ENCODE assay signal across 9 cellular contexts in genomic region chr2:218290316-218291261, GRCh38. TPM values are rescaled to one million over a fixed set of nuclear protein-coding genes. Genes with fewer than 3 reads are reported as not detected.
DNase-seq lines count a peak whose midpoint lies in the region; ATAC-seq, FAIRE-seq and TF ChIP-seq lines count a peak whose summit lies in the region.
"Had no signal": no experiment of that assay in that cellular context is flagged by ENCODE, and none has a peak within 500 bp of the region (broad histone marks: within the 10 kb centered on the region; RNA-seq: fewer than 3 reads in every experiment).

No MANE protein-coding gene starts in this region.

- H3K9me3 ChIP-seq in OCI-LY1 (ENCODE audit: low read length): no peaks in the 10 kb centered on the region
- no peaks in the 10 kb centered on the region for H3K9me3 ChIP-seq in GM12878 (replicated peaks; ENCODE audit: control insufficient read depth, insufficient read depth, low read length)
- no peaks in the 10 kb centered on the region for H3K9me3 ChIP-seq in mononuclear cell (ENCODE audit: low read depth, low read length)
- no peaks in the 10 kb centered on the region for H3K9me3 ChIP-seq in SJCRH30 (replicated peaks)

- no peak for TF ChIP-seq POLR2A in GM12878 (IDR thresholded peaks at IDR 0.05; ENCODE audit: low read depth, low read length)

- peak; percentile 31 to 52; a peak in 2 of 4 replicates for TF ChIP-seq EP300 in GM12878 (IDR thresholded peaks at IDR 0.05; ENCODE audit: borderline replicate concordance in 1 of 2, control insufficient read depth in 1 of 2, low read depth in 2 of 2, low read length in 2 of 2)

- ATAC-seq in HG02763 (IDR thresholded peaks at IDR 0.05; ENCODE audit: unreplicated experiment): peak; percentile 54
- peak; percentile 58 for ATAC-seq in GM12878

- H3K27me3 ChIP-seq in OCI-LY1 (ENCODE audit: insufficient read depth, low read length) (no peaks in the 10 kb centered on the region), GM12878 (replicated peaks in 1 of 2; ENCODE audit: control insufficient read depth in 2 of 2, insufficient read depth in 2 of 2, low read length in 1 of 2) (no peaks in the 10 kb centered on the region), mononuclear cell (ENCODE audit: insufficient read depth, low read length) (no peaks in the 10 kb centered on the region), SJCRH30 (no peaks in the 10 kb centered on the region)
- H3K27me3 ChIP-seq: cardiac muscle cell had no signal

- CTCF ChIA-PET in GM12878 (lab: Yijun Ruan, JAX): interaction anchor here (0.6 to 8.2 kb wide), 17 partner anchors 9 to 959 kb away, joined by 3 to 150 read pairs (median 6); partner anchors contain the start of genes AAMP, CATIP and PNKD

- H3K4me1 ChIP-seq in OCI-LY1 (ENCODE audit: insufficient read depth, low read length, severe bottlenecking) (peaks cover 48% of the 10 kb centered on the region), GM12878 (ENCODE audit: control insufficient read depth, insufficient read depth, low read length) (peaks cover 42% of the 10 kb centered on the region), mononuclear cell (ENCODE audit: insufficient read depth, low read length) (peaks cover 86% of the 10 kb centered on the region), SJCRH30 (peaks cover 10% of the 10 kb centered on the region)

- H3K4me2 ChIP-seq in OCI-LY1 (ENCODE audit: low read length): peak overlapping the region; percentile 71; the same call in 1 of the 2 replicates
- peak overlapping the region; percentile 74 for H3K4me2 ChIP-seq in GM12878 (ENCODE audit: control insufficient read depth, insufficient read depth)

- TF ChIP-seq CTCF in OCI-LY1 (IDR thresholded peaks at IDR 0.05; ENCODE audit: low read length): no peak
- TF ChIP-seq CTCF in GM12878 (IDR thresholded peaks at IDR 0.05 in 2 of 3, conservative IDR thresholded peaks at IDR 0.05 in 1 of 3; ENCODE audit: control insufficient read depth in 2 of 3, extremely low read depth in 1 of 3, insufficient read depth in 1 of 3, low read depth in 3 of 3, low read length in 3 of 3): no peak

- peak overlapping the region; percentile 69 for H3K27ac ChIP-seq in OCI-LY1 (ENCODE audit: low read depth, low read length, poor library complexity, severe bottlenecking)
- peak overlapping the region; percentile 72 for H3K27ac ChIP-seq in GM12878 (ENCODE audit: control insufficient read depth, insufficient read depth)
- no peak overlapping the region for H3K27ac ChIP-seq in SJCRH30
- H3K27ac ChIP-seq: cardiac muscle cell had no signal

- TSS peak; percentile 47 for BruUV-seq in GM12878 (replicated peaks; lab: Mats Ljungman, UMichigan)

- H3F3A ChIP-seq in OCI-LY1 (ENCODE audit: insufficient read depth, low read length): no peaks in the 10 kb centered on the region

- no peaks in the 10 kb centered on the region for H3K9me2 ChIP-seq in OCI-LY1 (ENCODE audit: low read depth, low read length)

- peak; percentile 75 for FAIRE-seq in GM12878 (lab: Jason Lieb, UNC)

- no peak for TF ChIP-seq RAD21 in GM12878 (IDR thresholded peaks at IDR 0.05; ENCODE audit: insufficient read depth, low read depth, low read length)

- POLR2A ChIA-PET in GM12878 (lab: Charles Lee): interaction anchor here (0.8 to 3.3 kb wide), 11 partner anchors 8 to 593 kb away, joined by 3 to 19 read pairs (median 5); partner anchors contain the start of genes AAMP and PNKD

- H3K36me3 ChIP-seq in OCI-LY1 (ENCODE audit: insufficient read depth, low read length) (no peaks in the 10 kb centered on the region), GM12878 (ENCODE audit: control insufficient read depth in 2 of 2, insufficient read depth in 2 of 2, low read length in 1 of 2) (no peaks in the 10 kb centered on the region; a peak in 1 of 4 replicates), SJCRH30 (no peaks in the 10 kb centered on the region)
- H3K36me3 ChIP-seq: cardiac muscle cell had no signal

- in situ Hi-C loops in GM12878 (cut with MboI): loop anchor here (25.0 kb wide), 1 partner anchor 97 kb away; the partner anchor contains the start of genes CTDSP1 and SLC11A1

- RAD21 ChIA-PET in GM12878 (lab: Charles Lee; ENCODE audit: unreplicated experiment): interaction anchor here (0.7 to 5.9 kb wide), 13 partner anchors 12 to 608 kb away, joined by 3 to 79 read pairs (median 4); partner anchors contain the start of genes AAMP, CATIP and PNKD

- H3K79me2 ChIP-seq in OCI-LY1 (ENCODE audit: insufficient read depth, low read length) (no peaks in the 10 kb centered on the region), GM12878 (ENCODE audit: control insufficient read depth, insufficient read depth, low read length) (peaks cover 34% of the 10 kb centered on the region)

- SMC1A ChIA-PET in GM12878 (lab: Charles Lee; ENCODE audit: uncharacterized antibody, unreplicated experiment): interaction anchor here (0.7 to 9.5 kb wide), 13 partner anchors 8 to 586 kb away, joined by 3 to 194 read pairs (median 4); partner anchors contain the start of genes AAMP, CATIP, CXCR1 and PNKD

- H4K20me1 ChIP-seq in OCI-LY1 (ENCODE audit: insufficient read depth, low read length) (no peaks in the 10 kb centered on the region), GM12878 (ENCODE audit: control insufficient read depth, insufficient read depth) (no peaks in the 10 kb centered on the region)

- peak overlapping the region; percentile 59 for H3K4me3 ChIP-seq in OCI-LY1 (ENCODE audit: low read depth, low read length, poor library complexity, severe bottlenecking)
- peak overlapping the region; percentile 85 for H3K4me3 ChIP-seq in GM12878
- peak overlapping the region; percentile 83 for H3K4me3 ChIP-seq in mononuclear cell (ENCODE audit: low read length)
- H3K4me3 ChIP-seq in SJCRH30: no peak overlapping the region
- H3K4me3 ChIP-seq: cardiac muscle cell had no signal

- H2AFZ ChIP-seq in OCI-LY1 (ENCODE audit: low read length) (no peak overlapping the region), GM12878 (ENCODE audit: control insufficient read depth, low read depth, low read length) (no peak overlapping the region)

- WGBS in GM12878 (ENCODE audit: insufficient coverage, insufficient replicate concordance, low lambda C conversion rate, missing lambda C conversion rate): 10% methylated on average over 12 of the region's 12 CpGs

- intact Hi-C loops in GM12878 (cut with micrococcal nuclease; ENCODE audit: unreplicated experiment): loop anchor here (1.0 to 10.0 kb wide), 2 partner anchors 18 to 364 kb away; partner anchors contain the start of genes BCS1L and ZNF142

- H3K9ac ChIP-seq in OCI-LY1 (ENCODE audit: low read length) (no peak overlapping the region; the same call in 1 of the 2 replicates), GM12878 (ENCODE audit: control insufficient read depth, insufficient read depth, low read length) (peak overlapping the region; percentile 80; the same call in 1 of the 2 replicates)

- peak; percentile 36 for DNase-seq in NCI-H2227 (lab: John Stamatoyannopoulos, UW; ENCODE audit: unreplicated experiment)
- no peak for DNase-seq in NCI-H2227 treated with DMSO at 0.1 percent for 48 hours (lab: John Stamatoyannopoulos, UW)
- DNase-seq in GM12878 (ENCODE audit: low read depth, low spot score): peak; percentile 80
- no peak for DNase-seq in SJCRH30
- no peak for DNase-seq in dermis blood vessel endothelial cell

RNA-seq across cellular contexts. Expression of gene TMBIM1, which starts 1.7 kb away (rescaled TPM):
- 34.9 and 36.4 TPM in 2 replicates for total RNA-seq in GM12878 (2013; cell fraction: nucleolus; rRNA removed)
- total RNA-seq in GM12878 (2014; rRNA removed) (35.6 and 40.0 TPM in 2 replicates), GM12878 (2014; rRNA removed; fragmentation: Illumina TruSeq; extraction: Trizol) (16.8 and 17.0 TPM in 2 replicates), GM12878 (2021) (26.9 and 34.6 TPM in 2 replicates), mononuclear cell (87.5 TPM), dermis blood vessel endothelial cell (134 and 157 TPM in 2 replicates)
- 19.0 TPM for polyA plus RNA-seq in GM12878 (2011; ENCODE audit: low read depth)
- polyA plus RNA-seq in GM12878 (2011; rRNA removed) (23.5 and 38.3 TPM in 2 replicates), GM12878 (2014; fragmentation: Illumina TruSeq; extraction: Trizol) (26.5 and 27.0 TPM in 2 replicates), GM12878 (2014; fragmentation: Nextera tagmentation; extraction: Ambion mirVana) (10 to 100 TPM in 1 of 2 experiments, 1 to 10 TPM in 1; 6.1 to 11.7 TPM), GM12878 (2014; rRNA removed) (15.7 and 23.3 TPM in 2 replicates), GM12878 (2016; fragmentation: Nextera tagmentation; extraction: Ambion mirVana) (10 to 100 TPM; 25.4 to 30.6 TPM)
- 51.8 and 64.4 TPM in 2 replicates for polyA plus RNA-seq in GM12878 (2011; cell fraction: cytosol; rRNA removed)
- polyA plus RNA-seq in GM12878 (2011; cell fraction: nucleus; rRNA removed): 46.9 and 55.2 TPM in 2 replicates
- polyA plus RNA-seq in GM12878 (2012): 34.2 and 49.8 TPM in 2 replicates
- 38.6 and 47.2 TPM in 2 replicates for polyA minus RNA-seq in GM12878 (2011; rRNA and poly(A)+ RNA removed)
- 12.0 and 13.7 TPM in 2 replicates for polyA minus RNA-seq in GM12878 (2011; cell fraction: cytosol; rRNA and poly(A)+ RNA removed)
- polyA minus RNA-seq in GM12878 (2011; cell fraction: nucleus; rRNA and poly(A)+ RNA removed): 9.4 and 10.2 TPM in 2 replicates
- 10.3 and 11.2 TPM in 2 replicates for total RNA-seq in SJCRH30 (2014; rRNA removed; shearing (Covaris generic))

RNA-seq across cellular contexts. Expression of gene PNKD, which starts 20.3 kb away (rescaled TPM):
- 19.8 and 82.8 TPM in 2 replicates for total RNA-seq in GM12878 (2013; cell fraction: nucleolus; rRNA removed)
- 41.9 and 42.3 TPM in 2 replicates for total RNA-seq in GM12878 (2014; rRNA removed)
- total RNA-seq in GM12878 (2014; rRNA removed; fragmentation: Illumina TruSeq; extraction: Trizol): 27.2 and 28.5 TPM in 2 replicates
- 42.0 and 45.1 TPM in 2 replicates for total RNA-seq in GM12878 (2021)
- polyA plus RNA-seq in GM12878 (2011; ENCODE audit: low read depth): 23.5 TPM
- polyA plus RNA-seq in GM12878 (2011; rRNA removed): 26.3 and 54.9 TPM in 2 replicates
- 79.6 and 84.9 TPM in 2 replicates for polyA plus RNA-seq in GM12878 (2011; cell fraction: cytosol; rRNA removed)
- polyA plus RNA-seq in GM12878 (2011; cell fraction: nucleus; rRNA removed): 82.3 and 86.2 TPM in 2 replicates
- polyA plus RNA-seq in GM12878 (2012): 34.0 and 41.6 TPM in 2 replicates
- polyA plus RNA-seq in GM12878 (2014; fragmentation: Illumina TruSeq; extraction: Trizol): 15.8 and 41.6 TPM in 2 replicates
- 100 to 1,000 TPM in 1 of 2 experiments, 10 to 100 TPM in 1; 72.6 to 104 TPM for polyA plus RNA-seq in GM12878 (2014; fragmentation: Nextera tagmentation; extraction: Ambion mirVana)
- polyA plus RNA-seq in GM12878 (2014; rRNA removed): 67.7 and 72.6 TPM in 2 replicates
- polyA plus RNA-seq in GM12878 (2016; fragmentation: Nextera tagmentation; extraction: Ambion mirVana): 100 to 1,000 TPM in 1 of 2 experiments, 10 to 100 TPM in 1; 90.9 to 106 TPM
- 14.6 and 25.1 TPM in 2 replicates for polyA minus RNA-seq in GM12878 (2011; rRNA and poly(A)+ RNA removed)
- polyA minus RNA-seq in GM12878 (2011; cell fraction: cytosol; rRNA and poly(A)+ RNA removed): 11.8 and 12.7 TPM in 2 replicates
- polyA minus RNA-seq in GM12878 (2011; cell fraction: nucleus; rRNA and poly(A)+ RNA removed): 11.6 and 18.2 TPM in 2 replicates
- total RNA-seq in mononuclear cell: 14.2 TPM
- total RNA-seq in SJCRH30 (2014; rRNA removed; shearing (Covaris generic)): 49.8 and 57.9 TPM in 2 replicates
- total RNA-seq in dermis blood vessel endothelial cell: 26.5 and 50.2 TPM in 2 replicates

RNA-seq across cellular contexts. Expression of gene AAMP, which starts 20.7 kb away (rescaled TPM):
- total RNA-seq in GM12878 (2013; cell fraction: nucleolus; rRNA removed): 31.5 and 34.1 TPM in 2 replicates
- 97.1 and 114 TPM in 2 replicates for total RNA-seq in GM12878 (2014; rRNA removed)
- total RNA-seq in GM12878 (2014; rRNA removed; fragmentation: Illumina TruSeq; extraction: Trizol): 70.6 and 71.7 TPM in 2 replicates
- total RNA-seq in GM12878 (2021): 64.8 and 66.3 TPM in 2 replicates
- 28.2 TPM for polyA plus RNA-seq in GM12878 (2011; ENCODE audit: low read depth)
- polyA plus RNA-seq in GM12878 (2011; rRNA removed): 33.2 and 50.7 TPM in 2 replicates
- polyA plus RNA-seq in GM12878 (2011; cell fraction: cytosol; rRNA removed): 74.8 and 117 TPM in 2 replicates
- 96.5 and 123 TPM in 2 replicates for polyA plus RNA-seq in GM12878 (2011; cell fraction: nucleus; rRNA removed)
- polyA plus RNA-seq in GM12878 (2012): 54.1 and 62.5 TPM in 2 replicates
- polyA plus RNA-seq in GM12878 (2014; fragmentation: Illumina TruSeq; extraction: Trizol): 49.8 and 93.1 TPM in 2 replicates
- polyA plus RNA-seq in GM12878 (2014; fragmentation: Nextera tagmentation; extraction: Ambion mirVana): 1 to 10 TPM; 4.4 to 5.5 TPM
- 95.4 and 104 TPM in 2 replicates for polyA plus RNA-seq in GM12878 (2014; rRNA removed)
- 100 to 1,000 TPM; 118 to 140 TPM for polyA plus RNA-seq in GM12878 (2016; fragmentation: Nextera tagmentation; extraction: Ambion mirVana)
- 40.1 and 64.8 TPM in 2 replicates for polyA minus RNA-seq in GM12878 (2011; rRNA and poly(A)+ RNA removed)
- 18.0 and 22.5 TPM in 2 replicates for polyA minus RNA-seq in GM12878 (2011; cell fraction: cytosol; rRNA and poly(A)+ RNA removed)
- polyA minus RNA-seq in GM12878 (2011; cell fraction: nucleus; rRNA and poly(A)+ RNA removed): 23.2 and 29.2 TPM in 2 replicates
- 27.1 TPM for total RNA-seq in mononuclear cell
- total RNA-seq in SJCRH30 (2014; rRNA removed; shearing (Covaris generic)): 125 and 149 TPM in 2 replicates
- total RNA-seq in dermis blood vessel endothelial cell: 162 and 185 TPM in 2 replicates

RNA-seq across cellular contexts. Expression of gene GPBAR1, which starts 29.8 kb away (rescaled TPM):
- 0.39 and 0.77 TPM in 2 replicates for total RNA-seq in GM12878 (2013; cell fraction: nucleolus; rRNA removed)
- total RNA-seq in GM12878 (2014; rRNA removed) (0.17 TPM in 1 of 2 replicates, not detected in the other), GM12878 (2014; rRNA removed; fragmentation: Illumina TruSeq; extraction: Trizol) (0.09 TPM in 2 replicates), GM12878 (2021) (0.13 and 0.36 TPM in 2 replicates), mononuclear cell (2.9 TPM), dermis blood vessel endothelial cell (not detected in 2 replicates)
- polyA plus RNA-seq in GM12878 (2011; ENCODE audit: low read depth): not detected
- polyA plus RNA-seq in GM12878 (2011; rRNA removed) (0.03 TPM in 1 of 2 replicates, not detected in the other), GM12878 (2014; fragmentation: Illumina TruSeq; extraction: Trizol) (0.07 and 0.10 TPM in 2 replicates), GM12878 (2014; fragmentation: Nextera tagmentation; extraction: Ambion mirVana) (not detected), GM12878 (2014; rRNA removed) (0.22 and 0.24 TPM in 2 replicates), GM12878 (2016; fragmentation: Nextera tagmentation; extraction: Ambion mirVana) (under 1 TPM in 1 of 2 experiments, not detected in 1; 0.11 TPM)
- 0.03 and 0.10 TPM in 2 replicates for polyA plus RNA-seq in GM12878 (2011; cell fraction: cytosol; rRNA removed)
- polyA plus RNA-seq in GM12878 (2011; cell fraction: nucleus; rRNA removed): 0.70 and 0.92 TPM in 2 replicates
- 0.15 and 0.38 TPM in 2 replicates for polyA plus RNA-seq in GM12878 (2012)
- polyA minus RNA-seq in GM12878 (2011; rRNA and poly(A)+ RNA removed): 0.29 and 1.2 TPM in 2 replicates
- not detected in 2 replicates for polyA minus RNA-seq in GM12878 (2011; cell fraction: cytosol; rRNA and poly(A)+ RNA removed)
- 1.9 and 3.5 TPM in 2 replicates for polyA minus RNA-seq in GM12878 (2011; cell fraction: nucleus; rRNA and poly(A)+ RNA removed)
- 0.24 and 0.25 TPM in 2 replicates for total RNA-seq in SJCRH30 (2014; rRNA removed; shearing (Covaris generic))

Comparison
In these comparisons a context has a peak if more than half of its experiments do, and no peak if none do; other contexts are left out.
1. DNase-seq: peak in NCI-H2227 (single experiment) and GM12878 (single experiment); none in NCI-H2227 treated with DMSO at 0.1 percent for 48 hours (single experiment), SJCRH30 (0 of 2) and dermis blood vessel endothelial cell (single experiment).